Comparison of ENCODE assay signal across 32 cellular contexts in the genomic region with DNA sequence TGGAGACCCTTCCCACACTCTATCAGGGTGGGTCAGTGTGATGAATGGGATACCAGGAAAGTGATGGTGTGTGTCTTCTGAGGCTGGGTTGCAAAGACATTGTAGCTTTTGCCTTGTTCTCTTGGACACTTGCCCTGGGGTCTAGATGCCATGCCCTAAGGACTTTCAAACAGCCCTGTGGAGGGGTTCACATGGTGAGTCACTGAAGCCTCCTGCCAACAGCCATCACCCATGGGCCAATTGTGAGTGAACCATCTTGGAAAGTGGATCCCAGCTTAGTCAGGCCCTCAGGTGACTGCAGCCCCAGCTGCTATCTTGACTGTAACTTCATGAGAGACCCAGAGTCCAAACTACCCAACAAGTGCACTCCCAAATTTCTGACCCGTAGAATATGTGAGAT. TPM values are rescaled to one million over a fixed set of nuclear protein-coding genes. Genes with fewer than 3 reads are reported as not detected.
"Had no signal": no experiment of that assay in that cellular context is flagged by ENCODE, and none has a peak within 500 bp of the region (broad histone marks: within the 10 kb centered on the region; RNA-seq: fewer than 3 reads in every experiment).

No MANE protein-coding gene starts in this region.

- H3K36me3 ChIP-seq: adrenal gland, colonic mucosa, gastrocnemius medialis, heart left ventricle had no signal

- H3K27ac ChIP-seq: adrenal gland, body of pancreas, colonic mucosa, foreskin keratinocyte, gastrocnemius medialis, heart left ventricle had no signal

- H3K4me3 ChIP-seq: adrenal gland, body of pancreas, colonic mucosa, gastrocnemius medialis, heart left ventricle had no signal

- H3K4me1 ChIP-seq: adrenal gland, body of pancreas, colonic mucosa had no signal

- H3K27me3 ChIP-seq: adrenal gland, colonic mucosa, foreskin keratinocyte, gastrocnemius medialis had no signal

- DNase-seq: activated CD4-positive, alpha-beta memory T cell treated with anti-CD3 and anti-CD28 coated beads for 36 hours; activated CD4-positive, alpha-beta T cell treated with anti-CD3 and anti-CD28 coated beads for 36 hours; activated CD4-positive, alpha-beta T cell treated with anti-CD3 and anti-CD28 coated beads, Interleukin-2, amount 10 ng/mL, durations not matched to agents 24 days and 14 days; activated CD4-positive, CD25-positive, alpha-beta regulatory T cell; activated CD4-positive, CD25-positive, alpha-beta regulatory T cell treated with anti-CD3 and anti-CD28 coated beads, Interleukin-2, amount 50 U/mL, for 72 hours; activated CD8-positive, alpha-beta memory T cell treated with anti-CD3 and anti-CD28 coated beads, Interleukin-2, amount 10 ng/mL, durations not matched to agents 7 days and 5 days; activated CD8-positive, alpha-beta memory T cell treated with anti-CD3 and anti-CD28 coated beads, Interleukin-2, amount 50 U/mL, for 4 hours; activated CD8-positive, alpha-beta T cell treated with anti-CD3 and anti-CD28 coated beads, Interleukin-2, amount 10 ng/mL, durations not matched to agents 7 days and 5 days; activated effector memory CD4-positive, alpha-beta T cell treated with anti-CD3 and anti-CD28 coated beads, Interleukin-2, amount 50 U/mL, for 16 hours; activated naive CD4-positive, alpha-beta T cell treated with anti-CD3 and anti-CD28 coated beads for 36 hours; activated naive CD8-positive, alpha-beta T cell treated with anti-CD3 and anti-CD28 coated beads for 36 hours; activated naive CD8-positive, alpha-beta T cell treated with anti-CD3 and anti-CD28 coated beads, Interleukin-2, amount 50 U/mL, for 24 hours; activated T-cell treated with anti-CD3 and anti-CD28 coated beads, Interleukin-2, amount 50 U/mL, for 1 hour; activated T-cell treated with anti-CD3 and anti-CD28 coated beads, Interleukin-2, amount 50 U/mL, for 48 hours; adrenal gland; amygdala; aorta; body of pancreas; caudate nucleus; cerebellar nuclear complex; colonic mucosa; effector memory CD4-positive, alpha-beta T cell; endodermal cell; foreskin keratinocyte; gastrocnemius medialis; glutamatergic neuron; heart left ventricle; T-helper 2 cell had no signal

- H3K9me3 ChIP-seq: adrenal gland, body of pancreas, colonic mucosa, gastrocnemius medialis, heart left ventricle had no signal

RNA-seq across cellular contexts. Expression of gene IGFBP5, which starts 25.8 kb away (rescaled TPM):
- total RNA-seq: activated CD4-positive, alpha-beta memory T cell treated with anti-CD3 and anti-CD28 coated beads for 36 hours; activated CD4-positive, alpha-beta T cell treated with anti-CD3 and anti-CD28 coated beads for 36 hours; activated CD4-positive, alpha-beta T cell treated with anti-CD3 and anti-CD28 coated beads, Interleukin-2, amount 10 ng/mL, durations not matched to agents 24 days and 14 days; activated CD8-positive, alpha-beta memory T cell treated with anti-CD3 and anti-CD28 coated beads for 36 hours; activated naive CD4-positive, alpha-beta T cell treated with anti-CD3 and anti-CD28 coated beads for 36 hours; activated naive CD8-positive, alpha-beta T cell treated with anti-CD3 and anti-CD28 coated beads for 36 hours; activated T-helper 1 cell treated with anti-CD3 and anti-CD28 coated beads, Interleukin-12 subunit alpha, Interleukin-12 subunit beta, Interleukin-2, Interleukin-4 antibody, amounts not matched to agents 30 ng/mL and 10 ng/mL and 1 ng/mL, durations not matched to agents 14 hours and 24 hours and 36 hours; activated T-helper 2 cell treated with anti-CD3 and anti-CD28 coated beads, Interferon-gamma antibody, Interleukin-2, Interleukin-4, amounts not matched to agents 10 μg/mL and 5 μg/mL and 100 μg/mL, durations not matched to agents 14 hours and 24 hours and 36 hours; T-helper 1 cell treated with Interleukin-12 subunit alpha and Interleukin-12 subunit beta and Interleukin-4 antibody, amounts not matched to agents 30 ng/mL and 1 ng/mL, for 36 hours had no signal
